8 cellular contexts compared by ENCODE assay signal in genomic region chr13:36981156-36981743, GRCh38. TPM values are rescaled to one million over a fixed set of nuclear protein-coding genes. Genes with fewer than 3 reads are reported as not detected.
DNase-seq lines count a peak whose midpoint lies in the region; ATAC-seq, FAIRE-seq and TF ChIP-seq lines count a peak whose summit lies in the region.

No MANE protein-coding gene starts in this region.

- H3K79me2 ChIP-seq in GM12878 (ENCODE audit: control insufficient read depth, insufficient read depth, low read length) = no peaks in the 10 kb centered on the region

- TF ChIP-seq CTCF in GM12878 (IDR thresholded peaks at IDR 0.05 in 2 of 3, conservative IDR thresholded peaks at IDR 0.05 in 1 of 3; ENCODE audit: control insufficient read depth in 2 of 3, extremely low read depth in 1 of 3, insufficient read depth in 1 of 3, low read depth in 3 of 3, low read length in 3 of 3) = peak; percentile 25 to 59 (median 47); a peak in 5 of 6 replicates
- peak; percentile 48 for TF ChIP-seq CTCF in lower lobe of right lung (IDR thresholded peaks at IDR 0.05)

- H3K4me3 ChIP-seq in GM12878 (no peak overlapping the region), lower lobe of right lung (no peak overlapping the region)

- H3K4me2 ChIP-seq in GM12878 (ENCODE audit: control insufficient read depth, insufficient read depth) = no peak overlapping the region

- FAIRE-seq in GM12878 (lab: Jason Lieb, UNC) = peak; percentile 94

- ATAC-seq in GM21360 (IDR thresholded peaks at IDR 0.05; ENCODE audit: unreplicated experiment) = peak; percentile 52
- peak; percentile 74 for ATAC-seq in GM12878
- no peak for ATAC-seq in lower lobe of right lung
- ATAC-seq in HG02759 (IDR thresholded peaks at IDR 0.05; ENCODE audit: unreplicated experiment) = no peak

- RAD21 ChIA-PET in GM12878 (lab: Charles Lee; ENCODE audit: unreplicated experiment) = interaction anchor here (0.8 to 4.1 kb wide), 13 partner anchors 8 to 700 kb away, joined by 3 to 37 read pairs (median 3); no protein-coding TSS in a partner anchor

- no peaks in the 10 kb centered on the region for H4K20me1 ChIP-seq in GM12878 (ENCODE audit: control insufficient read depth, insufficient read depth)

- intact Hi-C loops in GM12878 (cut with micrococcal nuclease; ENCODE audit: unreplicated experiment) = loop anchor here (1.0 to 5.0 kb wide), 3 partner anchors 123 to 634 kb away; partner anchors contain the start of gene SPART
- intact Hi-C loops in lower lobe of right lung (cut with DNase I) = no loop called here

- H3K4me1 ChIP-seq in GM12878 (ENCODE audit: control insufficient read depth, insufficient read depth, low read length) (no peaks in the 10 kb centered on the region), lower lobe of right lung (no peaks in the 10 kb centered on the region)

- 14% methylated on average over 6 of the region's 6 CpGs for WGBS in GM12878 (ENCODE audit: insufficient coverage, insufficient replicate concordance, low lambda C conversion rate, missing lambda C conversion rate)

- SMC1A ChIA-PET in GM12878 (lab: Charles Lee; ENCODE audit: uncharacterized antibody, unreplicated experiment) = interaction anchor here (0.7 to 1.8 kb wide), 10 partner anchors 8 to 698 kb away, joined by 3 to 14 read pairs (median 5); partner anchors contain the start of gene SPART

- H3K27ac ChIP-seq in GM12878 (ENCODE audit: control insufficient read depth, insufficient read depth) (no peak overlapping the region), lower lobe of right lung (no peak overlapping the region)

- no TSS peak for BruUV-seq in GM12878 (replicated peaks; lab: Mats Ljungman, UMichigan)

- CTCF ChIA-PET in GM12878 (lab: Yijun Ruan, JAX) = interaction anchor here (0.8 to 9.5 kb wide), 25 partner anchors 8 to 697 kb away, joined by 3 to 100 read pairs (median 4); partner anchors contain the start of gene ALG5

- H3K9ac ChIP-seq in GM12878 (ENCODE audit: control insufficient read depth, insufficient read depth, low read length) = no peak overlapping the region

- peaks cover 3 to 14% of the 10 kb centered on the region in 2 experiments for H3K36me3 ChIP-seq in GM12878 (ENCODE audit: control insufficient read depth in 2 of 2, insufficient read depth in 2 of 2, low read length in 1 of 2)
- peaks cover 76% of the 10 kb centered on the region for H3K36me3 ChIP-seq in lower lobe of right lung

- POLR2A ChIA-PET in GM12878 (lab: Charles Lee) = no interaction called here

- in situ Hi-C loops in GM12878 (cut with MboI) = loop anchor here (5.0 to 10.0 kb wide), 2 partner anchors 124 to 556 kb away; no protein-coding TSS in a partner anchor

- no peaks in the 10 kb centered on the region for H3K9me3 ChIP-seq in GM12878 (replicated peaks; ENCODE audit: control insufficient read depth, insufficient read depth, low read length)
- no peaks in the 10 kb centered on the region for H3K9me3 ChIP-seq in lower lobe of right lung

- no peak for TF ChIP-seq POLR2A in GM12878 (IDR thresholded peaks at IDR 0.05; ENCODE audit: low read depth, low read length)

- H2AFZ ChIP-seq in GM12878 (ENCODE audit: control insufficient read depth, low read depth, low read length) = no peak overlapping the region

- no peak for TF ChIP-seq EP300 in GM12878 (IDR thresholded peaks at IDR 0.05; ENCODE audit: borderline replicate concordance in 1 of 2, control insufficient read depth in 1 of 2, low read depth in 2 of 2, low read length in 2 of 2)

- TF ChIP-seq RAD21 in GM12878 (IDR thresholded peaks at IDR 0.05; ENCODE audit: insufficient read depth, low read depth, low read length) = peak; percentile 61

- H3K27me3 ChIP-seq in GM12878 (replicated peaks in 1 of 2; ENCODE audit: control insufficient read depth in 2 of 2, insufficient read depth in 2 of 2, low read length in 1 of 2) (no peaks in the 10 kb centered on the region), lower lobe of right lung (ENCODE audit: low read depth) (no peaks in the 10 kb centered on the region)

- DNase-seq in COLO829 (ENCODE audit: low spot score) (peak; percentile 59), NCI-H2081 (lab: John Stamatoyannopoulos, UW) (peak; percentile 17 to 43), GM12878 (ENCODE audit: low read depth, low spot score) (no peak), lower lobe of right lung (no peak), hepatic stellate cell (ENCODE audit: low spot score) (no peak), GOT3 (lab: John Stamatoyannopoulos, UW) (no peak)

TF ChIP-seq in GM12878, 131 proteins besides CTCF, POLR2A, EP300 and RAD21:
- TF ChIP-seq ETV6 (conservative IDR thresholded peaks at IDR 0.05 in 1 of 2, IDR thresholded peaks at IDR 0.05 in 1 of 2; ENCODE audit: borderline replicate concordance in 1 of 2, low read depth in 1 of 2) (no peak), SMC3 (IDR thresholded peaks at IDR 0.05; ENCODE audit: borderline replicate concordance, low read length) (peak; percentile 37; the same call in 1 of the 2 replicates)

RNA-seq across cellular contexts. Expression of gene ALG5, which starts 17.9 kb away (rescaled TPM):
- 19.6 and 20.0 TPM in 2 replicates for total RNA-seq in GM12878 (2013; cell fraction: nucleolus; rRNA removed)
- 42.6 and 45.1 TPM in 2 replicates for total RNA-seq in GM12878 (2014; rRNA removed)
- total RNA-seq in GM12878 (2014; rRNA removed; fragmentation: Illumina TruSeq; extraction: Trizol) = 42.4 and 43.6 TPM in 2 replicates
- 30.8 and 34.3 TPM in 2 replicates for total RNA-seq in GM12878 (2021)
- 20.8 TPM for polyA plus RNA-seq in GM12878 (2011; ENCODE audit: low read depth)
- 23.9 and 30.6 TPM in 2 replicates for polyA plus RNA-seq in GM12878 (2011; rRNA removed)
- polyA plus RNA-seq in GM12878 (2011; cell fraction: cytosol; rRNA removed) = 7.9 and 8.4 TPM in 2 replicates
- polyA plus RNA-seq in GM12878 (2011; cell fraction: nucleus; rRNA removed) = 12.7 and 13.2 TPM in 2 replicates
- 25.4 and 32.8 TPM in 2 replicates for polyA plus RNA-seq in GM12878 (2012)
- polyA plus RNA-seq in GM12878 (2014; fragmentation: Illumina TruSeq; extraction: Trizol) = 38.9 and 41.3 TPM in 2 replicates
- polyA plus RNA-seq in GM12878 (2014; fragmentation: Nextera tagmentation; extraction: Ambion mirVana) = 10 to 100 TPM; 61.6 to 79.9 TPM
- 30.6 and 36.8 TPM in 2 replicates for polyA plus RNA-seq in GM12878 (2014; rRNA removed)
- 10 to 100 TPM; 71.3 to 82.2 TPM for polyA plus RNA-seq in GM12878 (2016; fragmentation: Nextera tagmentation; extraction: Ambion mirVana)
- 5.9 and 6.3 TPM in 2 replicates for polyA minus RNA-seq in GM12878 (2011; rRNA and poly(A)+ RNA removed)
- 3.3 and 6.4 TPM in 2 replicates for polyA minus RNA-seq in GM12878 (2011; cell fraction: cytosol; rRNA and poly(A)+ RNA removed)
- polyA minus RNA-seq in GM12878 (2011; cell fraction: nucleus; rRNA and poly(A)+ RNA removed) = 34.2 and 40.4 TPM in 2 replicates
- 30.6 TPM for total RNA-seq in lower lobe of right lung

RNA-seq across cellular contexts. Expression of gene EXOSC8, which starts 19.3 kb away (rescaled TPM):
- 68.2 and 75.3 TPM in 2 replicates for total RNA-seq in GM12878 (2013; cell fraction: nucleolus; rRNA removed)
- total RNA-seq in GM12878 (2014; rRNA removed) = 72.9 and 82.5 TPM in 2 replicates
- total RNA-seq in GM12878 (2014; rRNA removed; fragmentation: Illumina TruSeq; extraction: Trizol) = 87.0 and 96.0 TPM in 2 replicates
- 68.5 and 69.0 TPM in 2 replicates for total RNA-seq in GM12878 (2021)
- 69.5 TPM for polyA plus RNA-seq in GM12878 (2011; ENCODE audit: low read depth)
- 102 and 139 TPM in 2 replicates for polyA plus RNA-seq in GM12878 (2011; rRNA removed)
- polyA plus RNA-seq in GM12878 (2011; cell fraction: cytosol; rRNA removed) = 52.8 and 64.0 TPM in 2 replicates
- polyA plus RNA-seq in GM12878 (2011; cell fraction: nucleus; rRNA removed) = 83.0 and 88.2 TPM in 2 replicates
- 64.0 and 86.5 TPM in 2 replicates for polyA plus RNA-seq in GM12878 (2012)
- 128 and 148 TPM in 2 replicates for polyA plus RNA-seq in GM12878 (2014; fragmentation: Illumina TruSeq; extraction: Trizol)
- polyA plus RNA-seq in GM12878 (2014; fragmentation: Nextera tagmentation; extraction: Ambion mirVana) = 100 to 1,000 TPM; 548 to 553 TPM
- 88.3 and 102 TPM in 2 replicates for polyA plus RNA-seq in GM12878 (2014; rRNA removed)
- polyA plus RNA-seq in GM12878 (2016; fragmentation: Nextera tagmentation; extraction: Ambion mirVana) = 100 to 1,000 TPM; 237 to 264 TPM
- polyA minus RNA-seq in GM12878 (2011; rRNA and poly(A)+ RNA removed) = 31.8 and 43.3 TPM in 2 replicates
- 19.8 and 21.8 TPM in 2 replicates for polyA minus RNA-seq in GM12878 (2011; cell fraction: cytosol; rRNA and poly(A)+ RNA removed)
- 18.9 and 21.9 TPM in 2 replicates for polyA minus RNA-seq in GM12878 (2011; cell fraction: nucleus; rRNA and poly(A)+ RNA removed)
- total RNA-seq in lower lobe of right lung = 33.2 TPM

Comparison
In these comparisons a context has a peak if more than half of its experiments do, and no peak if none do; other contexts are left out.
1. DNase-seq: peak in COLO829 (single experiment) and NCI-H2081 (2 of 2); none in GM12878 (single experiment), lower lobe of right lung (single experiment), hepatic stellate cell (single experiment) and GOT3 (single experiment).
2. ATAC-seq: peak in GM21360 (single experiment) and GM12878 (single experiment); none in lower lobe of right lung (0 of 2) and HG02759 (single experiment).